In genomic region chr22:24060375-24060788, GRCh38 we compare ENCODE assay signal across 8 cellular contexts. TPM values are rescaled to one million over a fixed set of nuclear protein-coding genes. Genes with fewer than 3 reads are reported as not detected.
A peak's percentile ranks its signal among the peaks of the same experiment; 100 is the strongest.
DNase-seq lines count a peak whose midpoint lies in the region; ATAC-seq and TF ChIP-seq lines count a peak whose summit lies in the region.

No MANE protein-coding gene starts in this region.

- peak; percentile 37 for ATAC-seq in left lobe of liver
- no peak for ATAC-seq in GM21737 (IDR thresholded peaks at IDR 0.05; ENCODE audit: unreplicated experiment)

- DNase-seq in ACHN = peak; percentile 25
- DNase-seq in HS-5 (ENCODE audit: low read depth) = peak; percentile 60
- peak; percentile 73 for DNase-seq in brain pericyte (ENCODE audit: low read depth, low spot score)
- DNase-seq in left lobe of liver (ENCODE audit: low spot score) = no peak
- DNase-seq in stimulated activated naive CD4-positive, alpha-beta T cell (lab: John Stamatoyannopoulos, UW) = no peak
- DNase-seq in Calu3 = no peak
- DNase-seq in activated CD4-positive, alpha-beta T cell treated with anti-CD3 and anti-CD28 coated beads for 4 hours = no peak

- H3K36me3 Mint-ChIP-seq in Calu3 (ENCODE audit: insufficient read depth, unreplicated experiment) = peaks cover 13% of the 10 kb centered on the region

- no peak for TF ChIP-seq CTCF in Calu3 (IDR thresholded peaks at IDR 0.05; ENCODE audit: unreplicated experiment)

- in situ Hi-C loops in ACHN (cut with HindIII; ENCODE audit: low pct_ligation_motif_present, low pct_unique_long_range_greater_than_20kb, low sequenced_read_pairs) = no loop called here

- CTCF ChIA-PET in Calu3 (lab: Charles Lee) = interaction anchor here (0.6 kb wide), 1 partner anchor 929 kb away, joined by 3 read pairs; no protein-coding TSS in a partner anchor

- H3K4me3 Mint-ChIP-seq in Calu3 (ENCODE audit: low read depth, unreplicated experiment) = no peak overlapping the region

- no TSS peak for BruUV-seq in Calu3 (replicated peaks; lab: Mats Ljungman, UMichigan)

- H3K9me3 Mint-ChIP-seq in Calu3 (ENCODE audit: low read depth, unreplicated experiment) = no peaks in the 10 kb centered on the region

- H3K27ac Mint-ChIP-seq in Calu3 (ENCODE audit: unreplicated experiment) = no peak overlapping the region

- H3K4me1 Mint-ChIP-seq in Calu3 (ENCODE audit: low read depth, unreplicated experiment) = no peaks in the 10 kb centered on the region

- H3K27me3 Mint-ChIP-seq in Calu3 (ENCODE audit: unreplicated experiment) = no peaks in the 10 kb centered on the region

- intact Hi-C loops in Calu3 (cut with micrococcal nuclease; ENCODE audit: unreplicated experiment) = no loop called here

RNA-seq across cellular contexts. Expression of gene CABIN1, which starts 49.3 kb away (rescaled TPM):
- 22.4 TPM for total RNA-seq in left lobe of liver
- 57.0 and 59.3 TPM in 2 replicates for total RNA-seq in Calu3 (2022)

RNA-seq across cellular contexts. Expression of gene GSTT4, which starts 55.1 kb away (rescaled TPM):
- total RNA-seq in left lobe of liver = not detected
- not detected in 2 replicates for total RNA-seq in Calu3 (2022)

Comparison
In these comparisons a context has a peak if more than half of its experiments do, and no peak if none do; other contexts are left out.
1. DNase-seq: peak in ACHN (single experiment), HS-5 (single experiment) and brain pericyte (single experiment); none in left lobe of liver (single experiment), stimulated activated naive CD4-positive, alpha-beta T cell (0 of 6), Calu3 (single experiment) and activated CD4-positive, alpha-beta T cell treated with anti-CD3 and anti-CD28 coated beads for 4 hours (0 of 2).